Comparison of ENCODE assay signal across 6 cellular contexts in the genomic region with DNA sequence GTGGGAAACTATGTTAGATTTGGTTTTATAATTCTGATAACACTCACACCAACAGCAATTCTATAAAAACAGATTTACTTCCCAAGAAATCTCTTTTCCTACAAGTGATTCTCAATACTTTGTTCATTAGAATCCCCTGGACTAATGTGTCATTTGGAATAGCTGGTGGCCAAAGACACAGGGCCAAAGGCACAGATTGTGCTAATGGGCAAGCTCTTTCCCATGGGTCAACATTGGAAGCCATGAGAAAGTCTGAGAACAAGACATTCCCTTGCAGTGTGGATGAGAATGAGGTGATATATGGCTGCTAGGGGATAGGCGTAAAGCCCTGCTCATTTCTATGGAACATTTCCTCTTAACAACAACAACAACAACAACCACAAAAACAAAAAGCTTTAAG.
"Had no signal": no experiment of that assay in that cellular context is flagged by ENCODE, and none has a peak within 500 bp of the region (broad histone marks: within the 10 kb centered on the region; RNA-seq: fewer than 3 reads in every experiment).

No MANE protein-coding gene starts in this region.

- ATAC-seq: HCT116 had no signal

- H3K4me3 Mint-ChIP-seq: HFFc6 had no signal

- H3K4me3 ChIP-seq: HAP-1 had no signal

- DNase-seq: GOT3, H7, HFFc6 had no signal

- H3K9me3 ChIP-seq: HAP-1 had no signal

- H3K36me3 ChIP-seq: HAP-1 had no signal

- H3K4me1 ChIP-seq: HAP-1 had no signal

- H3K9me3 Mint-ChIP-seq: HFFc6 had no signal

- H3K27ac Mint-ChIP-seq: HFFc6, IgD-negative memory B cell had no signal
